13 cellular contexts compared by ENCODE assay signal in genomic region chr4:78799551-78800495, GRCh38. TPM values are rescaled to one million over a fixed set of nuclear protein-coding genes. Genes with fewer than 3 reads are reported as not detected.
DNase-seq lines count a peak whose midpoint lies in the region; ATAC-seq and TF ChIP-seq lines count a peak whose summit lies in the region.
"Had no signal": no experiment of that assay in that cellular context is flagged by ENCODE, and none has a peak within 500 bp of the region (broad histone marks: within the 10 kb centered on the region; RNA-seq: fewer than 3 reads in every experiment).

No MANE protein-coding gene starts in this region.

- no peaks in the 10 kb centered on the region for H3K27me3 Mint-ChIP-seq in activated CD8-positive, alpha-beta T cell treated with anti-CD3 and anti-CD28 coated beads for 36 hours
- H3K27me3 Mint-ChIP-seq in activated CD8-positive, alpha-beta T cell treated with anti-CD3 and anti-CD28 coated beads, Interleukin-2, amount 10 ng/mL, durations not matched to agents 7 days and 5 days (ENCODE audit: low read depth), result no peaks in the 10 kb centered on the region
- H3K27me3 Mint-ChIP-seq in activated CD8-positive, alpha-beta memory T cell treated with anti-CD3 and anti-CD28 coated beads, Interleukin-2, amount 10 ng/mL, durations not matched to agents 7 days and 5 days, result no peaks in the 10 kb centered on the region

- peaks cover 4% of the 10 kb centered on the region for H3K9me3 Mint-ChIP-seq in activated CD8-positive, alpha-beta T cell treated with anti-CD3 and anti-CD28 coated beads for 36 hours
- H3K9me3 Mint-ChIP-seq in activated CD8-positive, alpha-beta T cell treated with anti-CD3 and anti-CD28 coated beads, Interleukin-2, amount 10 ng/mL, durations not matched to agents 7 days and 5 days (ENCODE audit: insufficient read depth), result peaks cover 15% of the 10 kb centered on the region
- no peaks in the 10 kb centered on the region for H3K9me3 Mint-ChIP-seq in stimulated activated effector memory CD8-positive, alpha-beta T cell treated with anti-CD3 and anti-CD28 coated beads, Interleukin-12 subunit alpha, Interleukin-12 subunit beta, amount 100 ng/mL, for 72 hours
- no peaks in the 10 kb centered on the region for H3K9me3 Mint-ChIP-seq in activated CD8-positive, alpha-beta memory T cell treated with anti-CD3 and anti-CD28 coated beads, Interleukin-2, amount 10 ng/mL, durations not matched to agents 7 days and 5 days (ENCODE audit: low read depth)

- peak; percentile 45 for ATAC-seq in activated CD8-positive, alpha-beta T cell treated with anti-CD3 and anti-CD28 coated beads for 36 hours
- no peak for ATAC-seq in activated CD8-positive, alpha-beta T cell treated with anti-CD3 and anti-CD28 coated beads, Interleukin-2, amount 10 ng/mL, durations not matched to agents 7 days and 5 days
- peak; percentile 61 for ATAC-seq in HG02798 (IDR thresholded peaks at IDR 0.05; ENCODE audit: poor library complexity, unreplicated experiment)
- ATAC-seq in stimulated activated effector memory CD8-positive, alpha-beta T cell treated with anti-CD3 and anti-CD28 coated beads, Interleukin-12 subunit alpha, Interleukin-12 subunit beta, amount 100 ng/mL, for 72 hours, result peak; percentile 51
- no peak for ATAC-seq in HG02840 (IDR thresholded peaks at IDR 0.05; ENCODE audit: low FRiP score, unreplicated experiment)
- no peak for ATAC-seq in activated CD8-positive, alpha-beta memory T cell treated with anti-CD3 and anti-CD28 coated beads, Interleukin-2, amount 10 ng/mL, durations not matched to agents 7 days and 5 days
- ATAC-seq: sciatic nerve, SK-N-SH treated with all-trans-retinoic acid at 6 μM for 48 hours had no signal

- H3K36me3 Mint-ChIP-seq in activated CD8-positive, alpha-beta T cell treated with anti-CD3 and anti-CD28 coated beads for 36 hours (ENCODE audit: low read depth), result peaks cover 9% of the 10 kb centered on the region
- peaks cover 10% of the 10 kb centered on the region for H3K36me3 Mint-ChIP-seq in activated CD8-positive, alpha-beta T cell treated with anti-CD3 and anti-CD28 coated beads, Interleukin-2, amount 10 ng/mL, durations not matched to agents 7 days and 5 days (ENCODE audit: low read depth)
- no peaks in the 10 kb centered on the region for H3K36me3 Mint-ChIP-seq in stimulated activated effector memory CD8-positive, alpha-beta T cell treated with anti-CD3 and anti-CD28 coated beads, Interleukin-12 subunit alpha, Interleukin-12 subunit beta, amount 100 ng/mL, for 72 hours
- peaks cover 15% of the 10 kb centered on the region for H3K36me3 Mint-ChIP-seq in activated CD8-positive, alpha-beta memory T cell treated with anti-CD3 and anti-CD28 coated beads, Interleukin-2, amount 10 ng/mL, durations not matched to agents 7 days and 5 days

- TF ChIP-seq CTCF in activated CD8-positive, alpha-beta T cell treated with anti-CD3 and anti-CD28 coated beads for 36 hours (IDR thresholded peaks at IDR 0.05), result no peak

- H3K4me1 Mint-ChIP-seq in activated CD8-positive, alpha-beta T cell treated with anti-CD3 and anti-CD28 coated beads for 36 hours (ENCODE audit: low read depth), result peaks cover 17% of the 10 kb centered on the region
- H3K4me1 Mint-ChIP-seq in activated CD8-positive, alpha-beta T cell treated with anti-CD3 and anti-CD28 coated beads, Interleukin-2, amount 10 ng/mL, durations not matched to agents 7 days and 5 days (ENCODE audit: low read depth), result peaks cover 8% of the 10 kb centered on the region
- no peaks in the 10 kb centered on the region for H3K4me1 Mint-ChIP-seq in stimulated activated effector memory CD8-positive, alpha-beta T cell treated with anti-CD3 and anti-CD28 coated beads, Interleukin-12 subunit alpha, Interleukin-12 subunit beta, amount 100 ng/mL, for 72 hours
- peaks cover 5% of the 10 kb centered on the region for H3K4me1 Mint-ChIP-seq in activated CD8-positive, alpha-beta memory T cell treated with anti-CD3 and anti-CD28 coated beads, Interleukin-2, amount 10 ng/mL, durations not matched to agents 7 days and 5 days

- no peak overlapping the region for H3K4me3 Mint-ChIP-seq in activated CD8-positive, alpha-beta T cell treated with anti-CD3 and anti-CD28 coated beads for 36 hours
- H3K4me3 Mint-ChIP-seq in activated CD8-positive, alpha-beta T cell treated with anti-CD3 and anti-CD28 coated beads, Interleukin-2, amount 10 ng/mL, durations not matched to agents 7 days and 5 days, result no peak overlapping the region
- H3K4me3 Mint-ChIP-seq in stimulated activated effector memory CD8-positive, alpha-beta T cell treated with anti-CD3 and anti-CD28 coated beads, Interleukin-12 subunit alpha, Interleukin-12 subunit beta, amount 100 ng/mL, for 72 hours, result no peak overlapping the region
- no peak overlapping the region for H3K4me3 Mint-ChIP-seq in activated CD8-positive, alpha-beta memory T cell treated with anti-CD3 and anti-CD28 coated beads, Interleukin-2, amount 10 ng/mL, durations not matched to agents 7 days and 5 days

- CTCF ChIA-PET in activated CD8-positive, alpha-beta T cell treated with anti-CD3 and anti-CD28 coated beads for 36 hours (lab: Charles Lee), result no interaction called here
- CTCF ChIA-PET in activated CD8-positive, alpha-beta T cell treated with anti-CD3 and anti-CD28 coated beads, Interleukin-2, amount 10 ng/mL, durations not matched to agents 7 days and 5 days (lab: Charles Lee), result no interaction called here
- CTCF ChIA-PET in activated CD8-positive, alpha-beta memory T cell treated with anti-CD3 and anti-CD28 coated beads, Interleukin-2, amount 10 ng/mL, durations not matched to agents 7 days and 5 days (lab: Charles Lee), result no interaction called here

- DNase-seq in activated CD8-positive, alpha-beta T cell treated with anti-CD3 and anti-CD28 coated beads for 36 hours, result no peak
- DNase-seq in activated CD8-positive, alpha-beta T cell treated with anti-CD3 and anti-CD28 coated beads, Interleukin-2, amount 10 ng/mL, durations not matched to agents 7 days and 5 days, result no peak
- DNase-seq in NCI-H345 (lab: John Stamatoyannopoulos, UW) (peak; percentile 18), NOMO-1 (lab: John Stamatoyannopoulos, UW; ENCODE audit: unreplicated experiment in 2 of 2) (no peak)
- DNase-seq in stimulated activated effector memory CD8-positive, alpha-beta T cell treated with anti-CD3 and anti-CD28 coated beads, Interleukin-12 subunit alpha, Interleukin-12 subunit beta, amount 100 ng/mL, for 72 hours (ENCODE audit: low spot score in 2 of 2), result no peak
- no peak for DNase-seq in activated CD8-positive, alpha-beta memory T cell treated with anti-CD3 and anti-CD28 coated beads, Interleukin-2, amount 10 ng/mL, durations not matched to agents 7 days and 5 days
- DNase-seq: activated CD4-positive, alpha-beta T cell treated with anti-CD3 and anti-CD28 coated beads, Interleukin-2, amount 50 U/mL, for 48 hours; KBM-7; NCI-H526 had no signal

- intact Hi-C loops in activated CD8-positive, alpha-beta T cell treated with anti-CD3 and anti-CD28 coated beads for 36 hours (cut with micrococcal nuclease), result no loop called here

- H3K27ac Mint-ChIP-seq in activated CD8-positive, alpha-beta T cell treated with anti-CD3 and anti-CD28 coated beads for 36 hours, result no peak overlapping the region
- no peak overlapping the region for H3K27ac Mint-ChIP-seq in activated CD8-positive, alpha-beta T cell treated with anti-CD3 and anti-CD28 coated beads, Interleukin-2, amount 10 ng/mL, durations not matched to agents 7 days and 5 days
- no peak overlapping the region for H3K27ac Mint-ChIP-seq in stimulated activated effector memory CD8-positive, alpha-beta T cell treated with anti-CD3 and anti-CD28 coated beads, Interleukin-12 subunit alpha, Interleukin-12 subunit beta, amount 100 ng/mL, for 72 hours
- no peak overlapping the region for H3K27ac Mint-ChIP-seq in activated CD8-positive, alpha-beta memory T cell treated with anti-CD3 and anti-CD28 coated beads, Interleukin-2, amount 10 ng/mL, durations not matched to agents 7 days and 5 days

- POLR2A ChIA-PET in activated CD8-positive, alpha-beta T cell treated with anti-CD3 and anti-CD28 coated beads for 36 hours (lab: Charles Lee), result no interaction called here
- POLR2A ChIA-PET in activated CD8-positive, alpha-beta T cell treated with anti-CD3 and anti-CD28 coated beads, Interleukin-2, amount 10 ng/mL, durations not matched to agents 7 days and 5 days (lab: Charles Lee), result no interaction called here

RNA-seq across cellular contexts. Expression of gene BMP2K, which starts 23.7 kb away (rescaled TPM):
- 10 to 100 TPM; 10.3 to 12.4 TPM for total RNA-seq in activated CD8-positive, alpha-beta T cell treated with anti-CD3 and anti-CD28 coated beads for 36 hours
- total RNA-seq in activated CD8-positive, alpha-beta T cell treated with anti-CD3 and anti-CD28 coated beads, Interleukin-2, amount 10 ng/mL, durations not matched to agents 7 days and 5 days, result 10 to 100 TPM; 27.2 to 28.8 TPM
- total RNA-seq in activated CD8-positive, alpha-beta memory T cell treated with anti-CD3 and anti-CD28 coated beads, Interleukin-2, amount 10 ng/mL, durations not matched to agents 7 days and 5 days, result 10 to 100 TPM; 17.8 to 30.5 TPM

Comparison
In these comparisons a context has a peak if more than half of its experiments do, and no peak if none do; other contexts are left out.
1. ATAC-seq: peak in activated CD8-positive, alpha-beta T cell treated with anti-CD3 and anti-CD28 coated beads for 36 hours (single experiment), HG02798 (single experiment) and stimulated activated effector memory CD8-positive, alpha-beta T cell treated with anti-CD3 and anti-CD28 coated beads, Interleukin-12 subunit alpha, Interleukin-12 subunit beta, amount 100 ng/mL, for 72 hours (single experiment); none in activated CD8-positive, alpha-beta T cell treated with anti-CD3 and anti-CD28 coated beads, Interleukin-2, amount 10 ng/mL, durations not matched to agents 7 days and 5 days (single experiment), HG02840 (single experiment) and activated CD8-positive, alpha-beta memory T cell treated with anti-CD3 and anti-CD28 coated beads, Interleukin-2, amount 10 ng/mL, durations not matched to agents 7 days and 5 days (single experiment).